In genomic region chr2:177606636-177607035, GRCh38 we compare ENCODE assay signal across 1 cellular context.
A peak's percentile ranks its signal among the peaks of the same experiment; 100 is the strongest.
TF ChIP-seq lines count a peak whose summit lies in the region.

No MANE protein-coding gene starts in this region.

TF ChIP-seq in K562, 482 proteins besides CTCF, POLR2A, EP300 and RAD21:
- TF ChIP-seq TEAD2 (tag; IDR thresholded peaks at IDR 0.05) = no peak
- peak; percentile 58 to 68; a peak in 3 of 4 replicates for TF ChIP-seq KDM1A (IDR thresholded peaks at IDR 0.05)
- TF ChIP-seq MEIS2 (IDR thresholded peaks at IDR 0.05; ENCODE audit: partially characterized antibody) = peak; percentile 29
- no peak for TF ChIP-seq PCBP2 (IDR thresholded peaks at IDR 0.05; ENCODE audit: low read depth, low read length, poor library complexity, severe bottlenecking)
- peak; percentile 33 for TF ChIP-seq MGA (IDR thresholded peaks at IDR 0.05)
- no peak for TF ChIP-seq HDGF (IDR thresholded peaks at IDR 0.05)
- no peak for TF ChIP-seq PBX2 (CRISPR knock-in tag; IDR thresholded peaks at IDR 0.05; ENCODE audit: low read depth)
- 0 out of 2 replicates have a peak, but pooled peaks have one; percentile 26 for TF ChIP-seq PBX2 (tag; conservative IDR thresholded peaks at IDR 0.05; ENCODE audit: low read depth)
- TF ChIP-seq, protein P1, sequence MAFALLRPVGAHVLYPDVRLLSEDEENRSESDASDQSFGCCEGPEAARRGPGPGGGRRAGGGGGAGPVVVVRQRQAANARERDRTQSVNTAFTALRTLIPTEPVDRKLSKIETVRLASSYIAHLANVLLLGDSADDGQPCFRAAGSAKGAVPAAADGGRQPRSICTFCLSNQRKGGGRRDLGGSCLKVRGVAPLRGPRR (CRISPR knock-in tag; IDR thresholded peaks at IDR 0.05) = no peak
- no peak for TF ChIP-seq ZNF408 (CRISPR knock-in tag; IDR thresholded peaks at IDR 0.05; ENCODE audit: low read depth)
- peak in 1 of 2 experiments; percentile 86; a peak in 2 of 4 replicates for TF ChIP-seq RCOR1 (IDR thresholded peaks at IDR 0.05; ENCODE audit: borderline replicate concordance in 1 of 2, low read depth in 2 of 2, low read length in 2 of 2)
- no peak for TF ChIP-seq SMAD1 (IDR thresholded peaks at IDR 0.05; ENCODE audit: low read depth, low read length, partially characterized antibody)
- TF ChIP-seq L3MBTL2 (IDR thresholded peaks at IDR 0.05) = peak; percentile 22; the same call in 1 of the 2 replicates
- peak; percentile 25; the same call in 1 of the 2 replicates for TF ChIP-seq GABPA (tag; conservative IDR thresholded peaks at IDR 0.05; ENCODE audit: low read depth)
- 0 out of 2 replicates have a peak, but pooled peaks have one; percentile 10 for TF ChIP-seq ETV1 (tag; conservative IDR thresholded peaks at IDR 0.05; ENCODE audit: low read depth)
- TF ChIP-seq ZNF134 (CRISPR knock-in tag; conservative IDR thresholded peaks at IDR 0.05) = no peak
- TF ChIP-seq, protein P2, sequence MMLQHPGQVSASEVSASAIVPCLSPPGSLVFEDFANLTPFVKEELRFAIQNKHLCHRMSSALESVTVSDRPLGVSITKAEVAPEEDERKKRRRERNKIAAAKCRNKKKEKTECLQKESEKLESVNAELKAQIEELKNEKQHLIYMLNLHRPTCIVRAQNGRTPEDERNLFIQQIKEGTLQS (IDR thresholded peaks at IDR 0.05) = peak; percentile 76
- TF ChIP-seq, protein P2 (CRISPR knock-in tag; conservative IDR thresholded peaks at IDR 0.05) = no peak
- TF ChIP-seq SMAD2 (IDR thresholded peaks at IDR 0.05; ENCODE audit: low read depth, low read length) = no peak
- peak; percentile 67; the same call in 1 of the 2 replicates for TF ChIP-seq ATF7 (IDR thresholded peaks at IDR 0.05)
- TF ChIP-seq ZNF589 (CRISPR knock-in tag; IDR thresholded peaks at IDR 0.05; ENCODE audit: low read depth) = 0 out of 2 replicates have a peak, but pooled peaks have one; percentile 53
- no peak for TF ChIP-seq MCM3 (IDR thresholded peaks at IDR 0.05)
- TF ChIP-seq ERF (CRISPR knock-in tag; IDR thresholded peaks at IDR 0.05) = no peak
- peak; percentile 35; the same call in 1 of the 2 replicates for TF ChIP-seq CTBP1 (IDR thresholded peaks at IDR 0.05; ENCODE audit: borderline replicate concordance)
- no peak for TF ChIP-seq PML (IDR thresholded peaks at IDR 0.05; ENCODE audit: low read length)
- 0 out of 2 replicates have a peak, but pooled peaks have one; percentile 6 for TF ChIP-seq CXXC5 (CRISPR knock-in tag; IDR thresholded peaks at IDR 0.05)
- no peak for TF ChIP-seq GTF2F1 (IDR thresholded peaks at IDR 0.05; ENCODE audit: low read depth, low read length)
- peak; percentile 70; the same call in 1 of the 2 replicates for TF ChIP-seq JUND (IDR thresholded peaks at IDR 0.05; ENCODE audit: borderline replicate concordance, low read depth, low read length)
- peak; percentile 59; the same call in 1 of the 3 replicates for TF ChIP-seq JUND (tag; IDR thresholded peaks at IDR 0.05; ENCODE audit: borderline replicate concordance, low read depth, low read length)
- 0 out of 2 replicates have a peak, but pooled peaks have one; percentile 20 for TF ChIP-seq CBFA2T3 (IDR thresholded peaks at IDR 0.05)
- no peak for TF ChIP-seq CEBPG (CRISPR knock-in tag; IDR thresholded peaks at IDR 0.05)
- 0 out of 4 replicates have a peak, but pooled peaks of 1 of the 2 experiments have one; percentile 21 for TF ChIP-seq CEBPG (tag; conservative IDR thresholded peaks at IDR 0.05 in 1 of 2, IDR thresholded peaks at IDR 0.05 in 1 of 2)
- no peak for TF ChIP-seq ZNF24 (IDR thresholded peaks at IDR 0.05)
- TF ChIP-seq XRCC4 (IDR thresholded peaks at IDR 0.05; ENCODE audit: extremely low read depth, insufficient read depth, insufficient read length) = no peak
- no peak for TF ChIP-seq ZNF124 (CRISPR knock-in tag; IDR thresholded peaks at IDR 0.05)
- TF ChIP-seq THRAP3 (IDR thresholded peaks at IDR 0.05; ENCODE audit: borderline replicate concordance) = no peak
- no peak for TF ChIP-seq ZNF3 (CRISPR knock-in tag; IDR thresholded peaks at IDR 0.05)
- TF ChIP-seq JUN (IDR thresholded peaks at IDR 0.05; ENCODE audit: borderline replicate concordance, low read depth, low read length) = peak; percentile 55; the same call in 1 of the 2 replicates
- TF ChIP-seq JUN (CRISPR knock-in tag; IDR thresholded peaks at IDR 0.05; ENCODE audit: borderline replicate concordance) = no peak
- 0 out of 2 replicates have a peak, but pooled peaks have one; percentile 10 for TF ChIP-seq CREM (IDR thresholded peaks at IDR 0.05; ENCODE audit: low read depth)
